20 cellular contexts compared by ENCODE assay signal in genomic region chr3:123326531-123326930, GRCh38.
DNase-seq lines count a peak whose midpoint lies in the region; ATAC-seq and TF ChIP-seq lines count a peak whose summit lies in the region.
"Had no signal": no experiment of that assay in that cellular context is flagged by ENCODE, and none has a peak within 500 bp of the region (broad histone marks: within the 10 kb centered on the region; RNA-seq: fewer than 3 reads in every experiment).

No MANE protein-coding gene starts in this region.

- no peak overlapping the region for H2AFZ ChIP-seq in osteoblast (ENCODE audit: low read length)

- peak in 2 of 5 donors; percentile 23 to 53 for DNase-seq in heart left ventricle
- DNase-seq in left cardiac atrium, result no peak
- no peak for DNase-seq in heart right ventricle
- DNase-seq in osteoblast (ENCODE audit: insufficient read length, low spot score, missing footprints), result peak; percentile 44
- no peak for DNase-seq in medulla oblongata (ENCODE audit: extremely low spot score)
- DNase-seq in G401 (ENCODE audit: low spot score), result no peak
- DNase-seq: CD4-positive, alpha-beta memory T cell; DMS 273 treated with DMSO at 0.1 percent for 48 hours; DMS79 treated with DMSO at 0.1 percent for 48 hours; IMR-90; KG1; MG63; NCI-H1105 treated with DMSO at 0.1 percent for 48 hours; NCI-H2029; NCI-H446; NCI-H524 treated with DMSO at 0.1 percent for 48 hours; NCI-H774 had no signal

- in situ Hi-C loops in G401 (cut with HindIII; ENCODE audit: low sequenced_read_pairs), result no loop called here

- intact Hi-C loops in heart left ventricle (cut with DNase I), result loop anchor here in 4 of 10 donors (2.0 to 5.0 kb wide), 4 partner anchors 121 to 236 kb away; partner anchors contain the start of gene ADCY5 (in 3 of the 4)
- intact Hi-C loops in left cardiac atrium (cut with DNase I), result loop anchor here in 1 of 2 donors (10.0 kb wide), 2 partner anchors 118 to 228 kb away; partner anchors contain the start of gene ADCY5
- intact Hi-C loops in heart right ventricle (cut with DNase I), result loop anchor here in 8 of 10 donors (5.0 kb wide), 2 partner anchors 121 to 231 kb away; partner anchors contain the start of gene ADCY5 (in 1 of the 8)

- H3K36me3 ChIP-seq in heart left ventricle, result peaks cover 0 to 52% (median 7%) of the 10 kb centered on the region in 9 donors
- H3K36me3 ChIP-seq in heart right ventricle, result peaks cover 0 to 44% (median 0%) of the 10 kb centered on the region in 9 donors
- H3K36me3 ChIP-seq in osteoblast (ENCODE audit: insufficient read depth, low read length), result no peaks in the 10 kb centered on the region
- H3K36me3 ChIP-seq: MG63, SJSA1 had no signal

- H3K4me2 ChIP-seq in osteoblast (ENCODE audit: insufficient read depth, low read length), result no peak overlapping the region

- H3K9me3 ChIP-seq in heart left ventricle (no peaks in the 10 kb centered on the region), heart right ventricle (no peaks in the 10 kb centered on the region), osteoblast (ENCODE audit: low read depth, low read length) (no peaks in the 10 kb centered on the region)
- H3K9me3 ChIP-seq: MG63, SJSA1 had no signal

- H3K4me1 ChIP-seq in heart left ventricle (peaks cover 0 to 78% (median 25%) of the 10 kb centered on the region in 12 donors), heart right ventricle (peaks cover 14 to 78% (median 35%) of the 10 kb centered on the region in 9 donors), osteoblast (ENCODE audit: insufficient read depth, low read length) (no peaks in the 10 kb centered on the region)
- H3K4me1 ChIP-seq: SJSA1 had no signal

- no peak for ATAC-seq in heart left ventricle
- no peak for ATAC-seq in left cardiac atrium
- ATAC-seq in heart right ventricle, result no peak
- no peak for ATAC-seq in GM19395 (IDR thresholded peaks at IDR 0.05; ENCODE audit: unreplicated experiment)
- ATAC-seq: HCT116 had no signal

- H4K20me1 ChIP-seq in osteoblast (ENCODE audit: insufficient read depth, low read length), result peaks cover 7% of the 10 kb centered on the region

- TF ChIP-seq POLR2A in heart left ventricle (IDR thresholded peaks at IDR 0.05), result no peak

- TF ChIP-seq CTCF in heart left ventricle (IDR thresholded peaks at IDR 0.05) (no peak), heart right ventricle (IDR thresholded peaks at IDR 0.05) (no peak), osteoblast (IDR thresholded peaks at IDR 0.05; ENCODE audit: extremely low read depth, low read depth, low read length) (no peak)

- 48 to 59% (median 52%) methylated on average over 6 of the region's 6 CpGs for WGBS in heart left ventricle, 4 donors
- WGBS in heart right ventricle, 2 donors, result 54 to 63% methylated on average over 6 of the region's 6 CpGs

- no peaks in the 10 kb centered on the region for H3K27me3 ChIP-seq in heart left ventricle
- H3K27me3 ChIP-seq in heart right ventricle, result no peaks in the 10 kb centered on the region
- peaks cover 50% of the 10 kb centered on the region for H3K27me3 ChIP-seq in osteoblast (ENCODE audit: insufficient read depth, low read length)
- H3K27me3 ChIP-seq: SJSA1 had no signal

- no peaks in the 10 kb centered on the region for H3K79me2 ChIP-seq in osteoblast (ENCODE audit: insufficient read depth, low read length)

- H3K27ac ChIP-seq in heart left ventricle (peak overlapping the region in 7 of 12 donors; percentile 22 to 79 (median 63)), heart right ventricle (peak overlapping the region in 6 of 10 donors; percentile 20 to 67 (median 44)), osteoblast (ENCODE audit: low read depth, low read length) (no peak overlapping the region)
- H3K27ac ChIP-seq: SJSA1 had no signal

- H3K4me3 ChIP-seq in heart left ventricle (no peak overlapping the region), heart right ventricle (no peak overlapping the region), osteoblast (ENCODE audit: insufficient read depth, low read length) (no peak overlapping the region)
- H3K4me3 ChIP-seq: MG63, SJSA1 had no signal
